ENCODE assay signal across 10 cellular contexts in genomic region chr10:44978213-44978569, GRCh38. TPM values are rescaled to one million over a fixed set of nuclear protein-coding genes. Genes with fewer than 3 reads are reported as not detected.
DNase-seq lines count a peak whose midpoint lies in the region; ATAC-seq and TF ChIP-seq lines count a peak whose summit lies in the region.
"Had no signal": no experiment of that assay in that cellular context is flagged by ENCODE, and none has a peak within 500 bp of the region (broad histone marks: within the 10 kb centered on the region; RNA-seq: fewer than 3 reads in every experiment).

No MANE protein-coding gene starts in this region.

- no peaks in the 10 kb centered on the region for H3K9me2 ChIP-seq in hepatocyte (replicated peaks; ENCODE audit: insufficient read depth)

- intact Hi-C loops in activated T-helper 2 cell treated with anti-CD3 and anti-CD28 coated beads, Interferon-gamma antibody, Interleukin-2, Interleukin-4, amounts not matched to agents 10 μg/mL and 5 μg/mL and 100 μg/mL, durations not matched to agents 14 hours and 24 hours and 36 hours (cut with micrococcal nuclease): no loop called here
- intact Hi-C loops in gastrocnemius medialis (cut with DNase I; ENCODE audit: low total_unique reads): loop anchor here (1.0 to 10.0 kb wide), 4 partner anchors 19 to 1571 kb away; partner anchors contain the start of genes HNRNPF, RASSF4 and ZNF22

- no peak for TF ChIP-seq POLR2A in gastrocnemius medialis (IDR thresholded peaks at IDR 0.05)

- H3K9me3 Mint-ChIP-seq in activated T-helper 2 cell treated with anti-CD3 and anti-CD28 coated beads, Interferon-gamma antibody, Interleukin-2, Interleukin-4, amounts not matched to agents 10 μg/mL and 5 μg/mL and 100 μg/mL, durations not matched to agents 14 hours and 24 hours and 36 hours: no peaks in the 10 kb centered on the region
- H3K9me3 Mint-ChIP-seq: stimulated activated naive CD8-positive, alpha-beta T cell treated with anti-CD3 and anti-CD28 coated beads, Interleukin-15, Interleukin-2, amounts not matched to agents 100 ng/mL and 50 ng/mL, for 24 hours had no signal

- no peaks in the 10 kb centered on the region for H3K36me3 ChIP-seq in hepatocyte (replicated peaks; ENCODE audit: insufficient read depth, low read depth)
- H3K36me3 ChIP-seq in gastrocnemius medialis: peaks cover 0 to 14% of the 10 kb centered on the region in 2 donors

- no peak for DNase-seq in activated T-helper 2 cell treated with anti-CD3 and anti-CD28 coated beads, Interferon-gamma antibody, Interleukin-2, Interleukin-4, amounts not matched to agents 10 μg/mL and 5 μg/mL and 100 μg/mL, durations not matched to agents 14 hours and 24 hours and 36 hours (ENCODE audit: low spot score)
- no peak for DNase-seq in hepatocyte (ENCODE audit: low spot score)
- DNase-seq in gastrocnemius medialis: no peak
- DNase-seq in kidney glomerular epithelial cell (lab: John Stamatoyannopoulos, UW): no peak

- peaks cover 74% of the 10 kb centered on the region for H3K4me1 ChIP-seq in hepatocyte (ENCODE audit: insufficient read depth)
- peaks cover 75 to 80% of the 10 kb centered on the region in 2 donors for H3K4me1 ChIP-seq in gastrocnemius medialis

- H3K4me2 ChIP-seq in hepatocyte: peak overlapping the region; percentile 75

- no peak for TF ChIP-seq CTCF in hepatocyte (IDR thresholded peaks at IDR 0.05; ENCODE audit: poor library complexity)
- no peak for TF ChIP-seq CTCF in gastrocnemius medialis (IDR thresholded peaks at IDR 0.05 in 4 of 5, conservative IDR thresholded peaks at IDR 0.05 in 1 of 5)

- 28% methylated on average over 4 of the region's 4 CpGs for WGBS in hepatocyte (ENCODE audit: low lambda C conversion rate, missing lambda C conversion rate)

- peaks cover 4% of the 10 kb centered on the region for H3K79me2 ChIP-seq in hepatocyte

- H3K9me3 ChIP-seq in hepatocyte (ENCODE audit: low read depth) (no peaks in the 10 kb centered on the region), gastrocnemius medialis (no peaks in the 10 kb centered on the region)
- H3K9me3 ChIP-seq: neutrophil had no signal

- no peaks in the 10 kb centered on the region for H4K20me1 ChIP-seq in hepatocyte (ENCODE audit: insufficient read depth, poor library complexity, severe bottlenecking)

- no peaks in the 10 kb centered on the region for H3K27me3 Mint-ChIP-seq in activated T-helper 2 cell treated with anti-CD3 and anti-CD28 coated beads, Interferon-gamma antibody, Interleukin-2, Interleukin-4, amounts not matched to agents 10 μg/mL and 5 μg/mL and 100 μg/mL, durations not matched to agents 14 hours and 24 hours and 36 hours (ENCODE audit: low read depth)
- H3K27me3 Mint-ChIP-seq: stimulated activated naive CD8-positive, alpha-beta T cell treated with anti-CD3 and anti-CD28 coated beads, Interleukin-15, Interleukin-2, amounts not matched to agents 100 ng/mL and 50 ng/mL, for 24 hours had no signal

- peak overlapping the region; percentile 47 for H3K4me3 Mint-ChIP-seq in activated T-helper 2 cell treated with anti-CD3 and anti-CD28 coated beads, Interferon-gamma antibody, Interleukin-2, Interleukin-4, amounts not matched to agents 10 μg/mL and 5 μg/mL and 100 μg/mL, durations not matched to agents 14 hours and 24 hours and 36 hours (ENCODE audit: low read depth)
- H3K4me3 Mint-ChIP-seq: stimulated activated naive CD8-positive, alpha-beta T cell treated with anti-CD3 and anti-CD28 coated beads, Interleukin-15, Interleukin-2, amounts not matched to agents 100 ng/mL and 50 ng/mL, for 24 hours had no signal

- H3K27me3 ChIP-seq in hepatocyte: no peaks in the 10 kb centered on the region
- H3K27me3 ChIP-seq in gastrocnemius medialis: no peaks in the 10 kb centered on the region
- H3K27me3 ChIP-seq: neutrophil had no signal

- in situ Hi-C loops in gastrocnemius medialis (cut with MboI; ENCODE audit: low sequenced_read_pairs in 4 of 4): loop anchor here in 3 of 4 donors (5.0 to 25.0 kb wide), 3 partner anchors 46 to 1566 kb away; partner anchors contain the start of gene HNRNPF (in 2 of the 3)

- H3K4me1 Mint-ChIP-seq in activated T-helper 2 cell treated with anti-CD3 and anti-CD28 coated beads, Interferon-gamma antibody, Interleukin-2, Interleukin-4, amounts not matched to agents 10 μg/mL and 5 μg/mL and 100 μg/mL, durations not matched to agents 14 hours and 24 hours and 36 hours (ENCODE audit: low read depth): peaks cover 30% of the 10 kb centered on the region

- H3K4me3 ChIP-seq in GM08714 (ENCODE audit: low read length): peak overlapping the region; percentile 26; the same call in 1 of the 2 replicates
- peak overlapping the region; percentile 2 for H3K4me3 ChIP-seq in hepatocyte
- H3K4me3 ChIP-seq in gastrocnemius medialis: peak overlapping the region; percentile 65 to 83 (median 80)

- H3K27ac ChIP-seq in hepatocyte (peak overlapping the region; percentile 93), gastrocnemius medialis (peak overlapping the region; percentile 84 to 94 (median 90))
- H3K27ac ChIP-seq: neutrophil had no signal

- peak overlapping the region; percentile 8 for H3K27ac Mint-ChIP-seq in activated T-helper 2 cell treated with anti-CD3 and anti-CD28 coated beads, Interferon-gamma antibody, Interleukin-2, Interleukin-4, amounts not matched to agents 10 μg/mL and 5 μg/mL and 100 μg/mL, durations not matched to agents 14 hours and 24 hours and 36 hours
- H3K27ac Mint-ChIP-seq: stimulated activated naive CD8-positive, alpha-beta T cell treated with anti-CD3 and anti-CD28 coated beads, Interleukin-15, Interleukin-2, amounts not matched to agents 100 ng/mL and 50 ng/mL, for 24 hours had no signal

- no peak overlapping the region for H2AFZ ChIP-seq in hepatocyte

- ATAC-seq in gastrocnemius medialis (no peak), HG03280 (IDR thresholded peaks at IDR 0.05; ENCODE audit: unreplicated experiment) (no peak), HG02678 (IDR thresholded peaks at IDR 0.05; ENCODE audit: unreplicated experiment) (no peak), GM19463 (IDR thresholded peaks at IDR 0.05; ENCODE audit: unreplicated experiment) (no peak)

- no peaks in the 10 kb centered on the region for H3K36me3 Mint-ChIP-seq in activated T-helper 2 cell treated with anti-CD3 and anti-CD28 coated beads, Interferon-gamma antibody, Interleukin-2, Interleukin-4, amounts not matched to agents 10 μg/mL and 5 μg/mL and 100 μg/mL, durations not matched to agents 14 hours and 24 hours and 36 hours (ENCODE audit: low read depth)

RNA-seq across cellular contexts. Expression of gene DEPP1, which starts 0.4 kb away (rescaled TPM):
- 0.64 and 1.5 TPM in 2 replicates for total RNA-seq in activated T-helper 2 cell treated with anti-CD3 and anti-CD28 coated beads, Interferon-gamma antibody, Interleukin-2, Interleukin-4, amounts not matched to agents 10 μg/mL and 5 μg/mL and 100 μg/mL, durations not matched to agents 14 hours and 24 hours and 36 hours
- 24.0 and 30.6 TPM in 2 replicates for total RNA-seq in hepatocyte
- 45.6 and 54.7 TPM in 2 replicates for polyA plus RNA-seq in hepatocyte
- total RNA-seq in gastrocnemius medialis: 100 to 1,000 TPM in 2 of 4 donors, 10 to 100 TPM in 2; 83.4 to 331 (median 120) TPM

RNA-seq across cellular contexts. Expression of gene RASSF4, which starts 18.6 kb away (rescaled TPM):
- total RNA-seq in activated T-helper 2 cell treated with anti-CD3 and anti-CD28 coated beads, Interferon-gamma antibody, Interleukin-2, Interleukin-4, amounts not matched to agents 10 μg/mL and 5 μg/mL and 100 μg/mL, durations not matched to agents 14 hours and 24 hours and 36 hours: 0.66 and 1.7 TPM in 2 replicates
- total RNA-seq in hepatocyte: 19.2 and 23.5 TPM in 2 replicates
- 20.1 and 26.8 TPM in 2 replicates for polyA plus RNA-seq in hepatocyte
- total RNA-seq in gastrocnemius medialis: 10 to 100 TPM in 3 of 4 donors, 1 to 10 TPM in 1; 9.4 to 39.7 (median 24.0) TPM

RNA-seq across cellular contexts. Expression of gene ZNF22, which starts 22.5 kb away (rescaled TPM):
- 24.6 and 25.6 TPM in 2 replicates for total RNA-seq in activated T-helper 2 cell treated with anti-CD3 and anti-CD28 coated beads, Interferon-gamma antibody, Interleukin-2, Interleukin-4, amounts not matched to agents 10 μg/mL and 5 μg/mL and 100 μg/mL, durations not matched to agents 14 hours and 24 hours and 36 hours
- 32.2 and 41.7 TPM in 2 replicates for total RNA-seq in hepatocyte
- polyA plus RNA-seq in hepatocyte: 20.5 and 25.9 TPM in 2 replicates
- 10 to 100 TPM in 2 of 4 donors, 1 to 10 TPM in 2; 3.6 to 12.3 (median 8.1) TPM for total RNA-seq in gastrocnemius medialis

Comparison
In these comparisons a context has a peak if more than half of its experiments do, and no peak if none do; other contexts are left out.
1. H3K4me3 ChIP-seq: peak in every context shown above with its lines; median percentile 80 in gastrocnemius medialis; 26 in GM08714; 2 in hepatocyte.
2. RNA of gene DEPP1, which starts 0.4 kb away (total RNA-seq): 83.4 to 331 TPM in gastrocnemius medialis and 24.0 to 30.6 TPM in hepatocyte; 0.64 to 1.5 TPM in activated T-helper 2 cell treated with anti-CD3 and anti-CD28 coated beads, Interferon-gamma antibody, Interleukin-2, Interleukin-4, amounts not matched to agents 10 μg/mL and 5 μg/mL and 100 μg/mL, durations not matched to agents 14 hours and 24 hours and 36 hours; every median in the first group is over 10 times any median in the second.